In genomic region chr13:99484405-99484981, GRCh38 we compare ENCODE assay signal across 14 cellular contexts. TPM values are rescaled to one million over a fixed set of nuclear protein-coding genes. Genes with fewer than 3 reads are reported as not detected.
DNase-seq lines count a peak whose midpoint lies in the region; ATAC-seq and TF ChIP-seq lines count a peak whose summit lies in the region.
"Had no signal": no experiment of that assay in that cellular context is flagged by ENCODE, and none has a peak within 500 bp of the region (broad histone marks: within the 10 kb centered on the region; RNA-seq: fewer than 3 reads in every experiment).

No MANE protein-coding gene starts in this region.

- no peaks in the 10 kb centered on the region for H3K4me1 ChIP-seq in GM23248 (ENCODE audit: insufficient read depth)
- peaks cover 8% of the 10 kb centered on the region for H3K4me1 ChIP-seq in foreskin keratinocyte
- no peaks in the 10 kb centered on the region for H3K4me1 ChIP-seq in neural progenitor cell
- no peaks in the 10 kb centered on the region for H3K4me1 ChIP-seq in trophoblast cell (ENCODE audit: control insufficient read depth in 1 of 2, insufficient read depth in 2 of 2, low read length in 2 of 2)
- no peaks in the 10 kb centered on the region for H3K4me1 ChIP-seq in psoas muscle
- H3K4me1 ChIP-seq: thyroid gland had no signal

- H2BK12ac ChIP-seq in trophoblast cell (ENCODE audit: low read length), result no peak overlapping the region

- H3F3A ChIP-seq in GM23248 (ENCODE audit: insufficient read depth) (no peaks in the 10 kb centered on the region), neural progenitor cell (ENCODE audit: low read depth) (no peaks in the 10 kb centered on the region)

- intact Hi-C loops in psoas muscle (cut with DNase I), result no loop called here

- H2AFZ ChIP-seq in GM23248 (no peak overlapping the region), neural progenitor cell (replicated peaks) (no peak overlapping the region), trophoblast cell (ENCODE audit: insufficient read depth, low read length, poor library complexity) (no peak overlapping the region)

- H3K4ac ChIP-seq in trophoblast cell (ENCODE audit: low read depth, low read length), result no peak overlapping the region

- no peaks in the 10 kb centered on the region for H3K36me3 ChIP-seq in GM23248 (ENCODE audit: low read depth)
- H3K36me3 ChIP-seq in neural progenitor cell, result no peaks in the 10 kb centered on the region
- H3K36me3 ChIP-seq in trophoblast cell (ENCODE audit: control insufficient read depth in 1 of 2, insufficient read depth in 2 of 2, low read length in 2 of 2), result no peaks in the 10 kb centered on the region
- H3K36me3 ChIP-seq in psoas muscle (ENCODE audit: insufficient read depth in 1 of 2, low read depth in 1 of 2), result no peaks in the 10 kb centered on the region
- H3K36me3 ChIP-seq: ovary, thyroid gland had no signal

- peak overlapping the region; percentile 11 for H3K4me3 Mint-ChIP-seq in T-helper 2 cell treated with Interferon-gamma antibody and Interleukin-4, amounts not matched to agents 5 μg/mL and 100 μg/mL, for 36 hours
- no peak overlapping the region for H3K4me3 Mint-ChIP-seq in neural progenitor cell

- no peak overlapping the region for H3K18ac ChIP-seq in trophoblast cell (ENCODE audit: low read length)

- H3K79me1 ChIP-seq in trophoblast cell (ENCODE audit: low read length), result no peaks in the 10 kb centered on the region

- no peak overlapping the region for H4K12ac ChIP-seq in trophoblast cell (ENCODE audit: low read depth, low read length)

- H3K23ac ChIP-seq in trophoblast cell (ENCODE audit: low read length), result no peak overlapping the region

- in situ Hi-C loops in GM23248 (cut with MboI), result no loop called here

- H3K4me1 Mint-ChIP-seq in T-helper 2 cell treated with Interferon-gamma antibody and Interleukin-4, amounts not matched to agents 5 μg/mL and 100 μg/mL, for 36 hours (ENCODE audit: low read depth), result peaks cover 15% of the 10 kb centered on the region
- H3K4me1 Mint-ChIP-seq in neural progenitor cell, result no peaks in the 10 kb centered on the region

- no peak overlapping the region for H3K9ac ChIP-seq in GM23248
- H3K9ac ChIP-seq in neural progenitor cell, result no peak overlapping the region
- no peak overlapping the region for H3K9ac ChIP-seq in trophoblast cell (ENCODE audit: low read length)

- H3K4me3 ChIP-seq in GM23248 (no peak overlapping the region), neural progenitor cell (no peak overlapping the region), trophoblast cell (ENCODE audit: low read depth, low read length) (no peak overlapping the region), psoas muscle (no peak overlapping the region)
- H3K4me3 ChIP-seq: ovary, thyroid gland had no signal

- no peak overlapping the region for H4K91ac ChIP-seq in trophoblast cell (ENCODE audit: low read depth, low read length)

- H2BK120ac ChIP-seq in trophoblast cell (ENCODE audit: insufficient read depth, low read length, poor library complexity), result no peak overlapping the region

- H3K79me2 ChIP-seq in GM23248 (ENCODE audit: insufficient read depth), result no peaks in the 10 kb centered on the region
- no peaks in the 10 kb centered on the region for H3K79me2 ChIP-seq in neural progenitor cell (ENCODE audit: low read depth)
- H3K79me2 ChIP-seq in trophoblast cell (ENCODE audit: control insufficient read depth, insufficient read depth, low read length, poor library complexity), result no peaks in the 10 kb centered on the region

- ATAC-seq in foreskin keratinocyte, result no peak
- no peak for ATAC-seq in psoas muscle

- H3K9me2 ChIP-seq in GM23248 (ENCODE audit: insufficient read depth), result no peaks in the 10 kb centered on the region

- no peak overlapping the region for H3K14ac ChIP-seq in trophoblast cell (ENCODE audit: low read length)

- peaks cover 12% of the 10 kb centered on the region for H3K9me3 Mint-ChIP-seq in T-helper 2 cell treated with Interferon-gamma antibody and Interleukin-4, amounts not matched to agents 5 μg/mL and 100 μg/mL, for 36 hours
- no peaks in the 10 kb centered on the region for H3K9me3 Mint-ChIP-seq in neural progenitor cell

- H3K9me3 ChIP-seq in GM23248 (ENCODE audit: low read depth) (no peaks in the 10 kb centered on the region), neural progenitor cell (ENCODE audit: low read depth) (no peaks in the 10 kb centered on the region), trophoblast cell (ENCODE audit: insufficient read depth, low read depth, low read length) (no peaks in the 10 kb centered on the region), psoas muscle (no peaks in the 10 kb centered on the region)
- H3K9me3 ChIP-seq: ovary, thyroid gland had no signal

- H3K27me3 Mint-ChIP-seq in T-helper 2 cell treated with Interferon-gamma antibody and Interleukin-4, amounts not matched to agents 5 μg/mL and 100 μg/mL, for 36 hours (ENCODE audit: low read depth), result no peaks in the 10 kb centered on the region
- H3K27me3 Mint-ChIP-seq in neural progenitor cell (ENCODE audit: insufficient read depth, low read depth), result peaks cover 2% of the 10 kb centered on the region

- H4K20me1 ChIP-seq in GM23248 (ENCODE audit: insufficient read depth), result no peaks in the 10 kb centered on the region
- no peaks in the 10 kb centered on the region for H4K20me1 ChIP-seq in neural progenitor cell (ENCODE audit: low read depth)

- H4K8ac ChIP-seq in trophoblast cell (ENCODE audit: low read depth, low read length), result no peak overlapping the region

- peak; percentile 99 to 100 for DNase-seq in AML-193 (lab: John Stamatoyannopoulos, UW)
- peak; percentile 74 for DNase-seq in GM23248
- DNase-seq in T-helper 2 cell treated with Interferon-gamma antibody and Interleukin-4, amounts not matched to agents 5 μg/mL and 100 μg/mL, for 36 hours (ENCODE audit: low spot score), result no peak
- DNase-seq in foreskin keratinocyte, result peak; percentile 51 to 61
- DNase-seq in neural progenitor cell (ENCODE audit: low spot score), result no peak
- DNase-seq in NCI-H2107 (lab: John Stamatoyannopoulos, UW), result no peak
- no peak for DNase-seq in trophoblast cell
- DNase-seq in psoas muscle, result no peak
- DNase-seq: activated naive CD4-positive, alpha-beta T cell treated with Interleukin-2 at 50 U/mL for 16 hours; islet precursor cell; Karpas-422; ovary; thyroid gland had no signal

- WGBS in GM23248 (ENCODE audit: low coverage in 1 of 2, low lambda C conversion rate in 2 of 2, missing lambda C conversion rate in 2 of 2), 2 experiments, result 62 to 70% methylated on average over 6 of the region's 6 CpGs
- WGBS in trophoblast cell (ENCODE audit: extremely low coverage, insufficient coverage, insufficient read length), result 100% methylated on average over 1 of the region's 6 CpGs
- WGBS in psoas muscle, 3 donors, result 78 to 86% (median 80%) methylated on average over 6 of the region's 6 CpGs

- H3K27ac ChIP-seq in GM23248, result no peak overlapping the region
- H3K27ac ChIP-seq in foreskin keratinocyte, result no peak overlapping the region
- H3K27ac ChIP-seq in neural progenitor cell, result no peak overlapping the region
- H3K27ac ChIP-seq in trophoblast cell (ENCODE audit: low read depth, low read length), result no peak overlapping the region
- H3K27ac ChIP-seq in psoas muscle, result no peak overlapping the region
- H3K27ac ChIP-seq: ovary, thyroid gland, VCaP had no signal

- peak overlapping the region; percentile 18 for H3K27ac Mint-ChIP-seq in T-helper 2 cell treated with Interferon-gamma antibody and Interleukin-4, amounts not matched to agents 5 μg/mL and 100 μg/mL, for 36 hours
- no peak overlapping the region for H3K27ac Mint-ChIP-seq in neural progenitor cell

- TF ChIP-seq CTCF in foreskin keratinocyte (conservative IDR thresholded peaks at IDR 0.05), result no peak
- no peak for TF ChIP-seq CTCF in neural progenitor cell (IDR thresholded peaks at IDR 0.05)
- TF ChIP-seq CTCF in psoas muscle (IDR thresholded peaks at IDR 0.05), result no peak

- H3K36me3 Mint-ChIP-seq in T-helper 2 cell treated with Interferon-gamma antibody and Interleukin-4, amounts not matched to agents 5 μg/mL and 100 μg/mL, for 36 hours (ENCODE audit: low read depth), result peaks cover 9% of the 10 kb centered on the region
- H3K36me3 Mint-ChIP-seq in neural progenitor cell, result no peaks in the 10 kb centered on the region

- H3K27me3 ChIP-seq in GM23248 (replicated peaks; ENCODE audit: insufficient read depth) (no peaks in the 10 kb centered on the region), foreskin keratinocyte (no peaks in the 10 kb centered on the region), neural progenitor cell (no peaks in the 10 kb centered on the region), trophoblast cell (ENCODE audit: insufficient read depth, low read length) (no peaks in the 10 kb centered on the region), psoas muscle (ENCODE audit: insufficient read depth in 3 of 3, low read length in 2 of 3) (no peaks in the 10 kb centered on the region)
- H3K27me3 ChIP-seq: ovary, thyroid gland had no signal

- no peak overlapping the region for H2BK5ac ChIP-seq in trophoblast cell (ENCODE audit: low read depth, low read length, poor library complexity)

- H3K4me2 ChIP-seq in GM23248 (ENCODE audit: unreplicated experiment), result no peak overlapping the region
- H3K4me2 ChIP-seq in neural progenitor cell, result no peak overlapping the region
- H3K4me2 ChIP-seq in trophoblast cell (ENCODE audit: low read length), result no peak overlapping the region

- H2AK5ac ChIP-seq in trophoblast cell (ENCODE audit: low read length), result no peak overlapping the region

RNA-seq across cellular contexts. Expression of gene TM9SF2, which starts 16.8 kb away (rescaled TPM):
- total RNA-seq in GM23248 (2014; rRNA removed; shearing (Covaris generic)), result 168 and 189 TPM in 2 replicates
- polyA plus RNA-seq in GM23248 (2016; fragmentation: Nextera tagmentation; extraction: Ambion mirVana) (156 and 162 TPM in 2 replicates), foreskin keratinocyte (51.5 and 52.5 TPM in 2 replicates), psoas muscle (10 to 100 TPM; 28.5 to 58.6 (median 33.3) TPM)
- total RNA-seq in foreskin keratinocyte (96.6 and 121 TPM in 2 replicates), neural progenitor cell (ENCODE audit: low replicate concordance) (90.9 and 128 TPM in 2 replicates), psoas muscle (10 to 100 TPM; 30.6 to 45.2 (median 42.7) TPM)
- polyA plus RNA-seq in trophoblast cell (2013), result 141 and 148 TPM in 2 replicates

Comparison
In these comparisons a context has a peak if more than half of its experiments do, and no peak if none do; other contexts are left out.
1. DNase-seq: peak in AML-193 (2 of 2), GM23248 (single experiment) and foreskin keratinocyte (2 of 2); none in T-helper 2 cell treated with Interferon-gamma antibody and Interleukin-4, amounts not matched to agents 5 μg/mL and 100 μg/mL, for 36 hours (single experiment), neural progenitor cell (single experiment), NCI-H2107 (single experiment), trophoblast cell (0 of 2) and psoas muscle (0 of 2).